17 cellular contexts compared by ENCODE assay signal in the genomic region with DNA sequence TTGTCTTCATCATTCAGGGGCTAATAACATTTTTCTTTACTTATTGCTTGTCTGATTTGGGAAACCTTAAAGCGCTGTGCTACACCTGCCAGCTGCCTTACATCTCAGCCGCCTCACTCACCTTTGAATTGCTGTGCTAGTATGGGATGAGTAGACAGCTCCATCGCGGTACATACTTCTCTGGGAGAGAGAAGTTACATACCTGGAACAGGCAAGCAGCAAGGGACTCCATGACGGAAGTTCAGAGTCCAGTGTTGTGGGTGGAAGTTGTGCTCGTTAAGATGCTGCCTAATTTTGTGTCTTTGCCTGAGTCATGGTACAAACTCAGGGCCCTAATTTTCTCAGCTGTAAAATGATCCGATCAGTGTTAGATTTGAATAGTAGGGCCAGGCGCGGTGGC. TPM values are rescaled to one million over a fixed set of nuclear protein-coding genes. Genes with fewer than 3 reads are reported as not detected.
DNase-seq lines count a peak whose midpoint lies in the region; ATAC-seq and TF ChIP-seq lines count a peak whose summit lies in the region.
"Had no signal": no experiment of that assay in that cellular context is flagged by ENCODE, and none has a peak within 500 bp of the region (broad histone marks: within the 10 kb centered on the region; RNA-seq: fewer than 3 reads in every experiment).

No MANE protein-coding gene starts in this region.

- DNase-seq in stimulated activated naive CD8-positive, alpha-beta T cell treated with anti-CD3 and anti-CD28 coated beads, Interleukin-15, Interleukin-2, amounts not matched to agents 100 U/mL and 50 U/mL, for 24 hours = no peak
- DNase-seq in T-helper 17 cell (no peak), fibroblast of lung (ENCODE audit: low read depth in 2 of 2) (no peak), type B pancreatic cell (ENCODE audit: extremely low spot score, unreplicated experiment) (no peak), esophagus squamous epithelium (lab: John Stamatoyannopoulos, UW) (no peak), H7 (no peak)
- DNase-seq: BE2C; dermis blood vessel endothelial cell; EL; left ventricle myocardium superior; NCI-H1105 treated with DMSO at 0.1 percent for 48 hours; NCI-H446; stimulated activated CD4-positive, alpha-beta T cell treated with anti-CD3 and anti-CD28 coated beads, Interleukin-4, amount 100 ng/mL, for 1 hour; uterus had no signal

- H3K4me1 Mint-ChIP-seq in stimulated activated naive CD8-positive, alpha-beta T cell treated with anti-CD3 and anti-CD28 coated beads, Interleukin-15, Interleukin-2, amounts not matched to agents 100 ng/mL and 50 ng/mL, for 24 hours (ENCODE audit: low read depth) = peaks cover 59% of the 10 kb centered on the region
- H3K4me1 Mint-ChIP-seq in T-helper 17 cell = peaks cover 13% of the 10 kb centered on the region
- H3K4me1 Mint-ChIP-seq in type B pancreatic cell (ENCODE audit: unreplicated experiment) = peaks cover 11% of the 10 kb centered on the region

- no peak for ATAC-seq in stimulated activated naive CD8-positive, alpha-beta T cell treated with anti-CD3 and anti-CD28 coated beads, Interleukin-15, Interleukin-2, amounts not matched to agents 100 U/mL and 50 U/mL, for 24 hours
- ATAC-seq in T-helper 17 cell (no peak), HG03135 (IDR thresholded peaks at IDR 0.05; ENCODE audit: unreplicated experiment) (no peak)
- ATAC-seq: left ventricle myocardium superior, sciatic nerve had no signal

- no peak for TF ChIP-seq POLR2A in esophagus squamous epithelium (IDR thresholded peaks at IDR 0.05)

- intact Hi-C loops in esophagus squamous epithelium (cut with DNase I) = no loop called here

- H3K27ac ChIP-seq in fibroblast of lung (ENCODE audit: insufficient read depth, low read length) (no peak overlapping the region), esophagus squamous epithelium (no peak overlapping the region)
- H3K27ac ChIP-seq: uterus had no signal

- no peaks in the 10 kb centered on the region for H4K20me1 ChIP-seq in fibroblast of lung (ENCODE audit: control insufficient read depth, extremely low read depth, insufficient read depth, low read length)

- H3K9ac ChIP-seq in fibroblast of lung (ENCODE audit: insufficient read depth, low read length) = no peak overlapping the region

- peak overlapping the region; percentile 65 for H3K27ac Mint-ChIP-seq in stimulated activated naive CD8-positive, alpha-beta T cell treated with anti-CD3 and anti-CD28 coated beads, Interleukin-15, Interleukin-2, amounts not matched to agents 100 ng/mL and 50 ng/mL, for 24 hours
- H3K27ac Mint-ChIP-seq in T-helper 17 cell (peak overlapping the region; percentile 77), type B pancreatic cell (no peak overlapping the region)

- H3K36me3 ChIP-seq in fibroblast of lung (ENCODE audit: control insufficient read depth, insufficient read depth, low read length) (peaks cover 2% of the 10 kb centered on the region), esophagus squamous epithelium (peaks cover 4 to 42% (median 8%) of the 10 kb centered on the region in 3 donors), H7 (replicated peaks; ENCODE audit: control insufficient read depth, insufficient read depth, low read length) (peaks cover 8% of the 10 kb centered on the region)
- H3K36me3 ChIP-seq: uterus had no signal

- no peaks in the 10 kb centered on the region for H3K9me3 ChIP-seq in T-helper 17 cell (ENCODE audit: control insufficient read depth, low read length, poor library complexity, severe bottlenecking)
- no peaks in the 10 kb centered on the region for H3K9me3 ChIP-seq in fibroblast of lung (ENCODE audit: control insufficient read depth, insufficient read depth, low read depth, low read length)
- H3K9me3 ChIP-seq in esophagus squamous epithelium = no peaks in the 10 kb centered on the region
- H3K9me3 ChIP-seq: BE2C, uterus had no signal

- peaks cover 4% of the 10 kb centered on the region for H3K9me3 Mint-ChIP-seq in stimulated activated naive CD8-positive, alpha-beta T cell treated with anti-CD3 and anti-CD28 coated beads, Interleukin-15, Interleukin-2, amounts not matched to agents 100 ng/mL and 50 ng/mL, for 24 hours
- no peaks in the 10 kb centered on the region for H3K9me3 Mint-ChIP-seq in type B pancreatic cell

- no peak overlapping the region for H3K4me3 ChIP-seq in fibroblast of lung (replicated peaks in 1 of 4; ENCODE audit: control extremely low read depth in 1 of 4, insufficient read depth in 1 of 4, low read depth in 3 of 4, low read length in 4 of 4)
- H3K4me3 ChIP-seq in esophagus squamous epithelium = no peak overlapping the region
- no peak overlapping the region for H3K4me3 ChIP-seq in H7 (ENCODE audit: insufficient read depth, low read depth, low read length)

- H3K27me3 Mint-ChIP-seq in stimulated activated naive CD8-positive, alpha-beta T cell treated with anti-CD3 and anti-CD28 coated beads, Interleukin-15, Interleukin-2, amounts not matched to agents 100 ng/mL and 50 ng/mL, for 24 hours = no peaks in the 10 kb centered on the region
- H3K27me3 Mint-ChIP-seq in T-helper 17 cell (no peaks in the 10 kb centered on the region), type B pancreatic cell (no peaks in the 10 kb centered on the region)

- H3K4me3 Mint-ChIP-seq in stimulated activated naive CD8-positive, alpha-beta T cell treated with anti-CD3 and anti-CD28 coated beads, Interleukin-15, Interleukin-2, amounts not matched to agents 100 ng/mL and 50 ng/mL, for 24 hours = peak overlapping the region; percentile 86
- H3K4me3 Mint-ChIP-seq in T-helper 17 cell (peak overlapping the region; percentile 80), type B pancreatic cell (peak overlapping the region; percentile 59)

- H3K27me3 ChIP-seq in fibroblast of lung (ENCODE audit: control insufficient read depth, insufficient read depth, low read length) (no peaks in the 10 kb centered on the region), esophagus squamous epithelium (no peaks in the 10 kb centered on the region), H7 (ENCODE audit: control insufficient read depth, insufficient read depth, low read length) (no peaks in the 10 kb centered on the region; the same call in 1 of the 2 replicates)
- H3K27me3 ChIP-seq: BE2C, uterus had no signal

- no peaks in the 10 kb centered on the region for H3K4me1 ChIP-seq in fibroblast of lung (ENCODE audit: control insufficient read depth, extremely low read depth, insufficient read depth, low read length)
- peaks cover 4 to 38% (median 19%) of the 10 kb centered on the region in 3 donors for H3K4me1 ChIP-seq in esophagus squamous epithelium

- 94 to 98% methylated on average over 9 of the region's 9 CpGs for WGBS in esophagus squamous epithelium, 2 donors

- TF ChIP-seq CTCF in fibroblast of lung (conservative IDR thresholded peaks at IDR 0.05 in 1 of 2, IDR thresholded peaks at IDR 0.05 in 1 of 2; ENCODE audit: low read depth in 1 of 2, low read length in 2 of 2) (no peak), type B pancreatic cell (conservative IDR thresholded peaks at IDR 0.05) (no peak), esophagus squamous epithelium (IDR thresholded peaks at IDR 0.05) (no peak)

- peaks cover 14% of the 10 kb centered on the region for H3K79me2 ChIP-seq in fibroblast of lung (ENCODE audit: control insufficient read depth, insufficient read depth, low read length)

- peak overlapping the region; percentile 56 for H3K4me2 ChIP-seq in fibroblast of lung (ENCODE audit: extremely low read depth, insufficient read depth, low read length)

- no peak overlapping the region for H2AFZ ChIP-seq in fibroblast of lung (ENCODE audit: low read length)

- peaks cover 26% of the 10 kb centered on the region for H3K36me3 Mint-ChIP-seq in stimulated activated naive CD8-positive, alpha-beta T cell treated with anti-CD3 and anti-CD28 coated beads, Interleukin-15, Interleukin-2, amounts not matched to agents 100 ng/mL and 50 ng/mL, for 24 hours (ENCODE audit: low read depth)
- peaks cover 2% of the 10 kb centered on the region for H3K36me3 Mint-ChIP-seq in T-helper 17 cell (ENCODE audit: low read depth)
- H3K36me3 Mint-ChIP-seq in type B pancreatic cell = peaks cover 8% of the 10 kb centered on the region

RNA-seq across cellular contexts. Expression of a gene that starts 1.9 kb away (rescaled TPM):
- total RNA-seq in T-helper 17 cell = 10 to 100 TPM; 71.9 to 87.2 TPM
- 42.9 and 44.4 TPM in 2 replicates for total RNA-seq in fibroblast of lung
- polyA plus RNA-seq in fibroblast of lung = 59.4 and 77.7 TPM in 2 replicates
- 43.6 and 54.4 TPM in 2 replicates for polyA plus RNA-seq in fibroblast of lung (2012)
- 21.0 and 25.3 TPM in 2 replicates for polyA minus RNA-seq in fibroblast of lung (ENCODE audit: low replicate concordance)
- 49.3 and 54.3 TPM in 2 replicates for total RNA-seq in type B pancreatic cell (ENCODE audit: low replicate concordance)
- total RNA-seq in esophagus squamous epithelium = 10 to 100 TPM; 16.8 to 46.7 (median 26.1) TPM
- total RNA-seq in H7 (2014; rRNA removed; shearing (Covaris generic)) = 22.7 and 35.3 TPM in 2 replicates
